ENCODE assay signal across 9 cellular contexts in the genomic region with DNA sequence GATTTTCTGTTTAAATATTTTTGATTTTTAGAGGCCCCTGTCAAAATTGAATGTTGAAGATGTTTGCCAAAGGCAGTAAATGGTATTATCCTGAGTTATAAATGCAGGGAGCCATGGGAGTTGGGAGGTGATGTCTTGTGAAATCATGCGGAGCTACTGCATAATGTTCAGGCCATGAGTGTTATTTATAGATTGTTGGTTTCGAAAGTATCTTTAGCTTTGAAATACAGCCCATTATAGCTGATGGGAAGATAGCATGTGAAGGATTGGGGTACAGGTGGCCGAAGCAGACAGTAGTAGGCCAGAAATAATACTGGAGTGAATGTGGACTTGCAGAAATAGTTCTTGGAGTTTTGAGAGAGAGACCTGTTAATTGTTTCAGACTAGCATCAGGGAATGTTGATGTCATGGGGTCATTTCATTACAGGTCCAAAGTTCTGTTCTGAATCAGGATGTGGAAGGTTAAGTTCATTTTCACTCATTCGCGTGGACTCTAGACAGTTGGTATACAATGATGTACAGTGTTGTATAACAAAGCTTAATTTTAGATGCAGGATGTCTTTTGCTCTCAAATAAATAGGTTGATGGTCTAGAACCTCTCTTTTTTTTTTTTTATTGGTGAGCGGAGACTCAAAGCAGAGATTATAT. TPM values are rescaled to one million over a fixed set of nuclear protein-coding genes. Genes with fewer than 3 reads are reported as not detected.
DNase-seq lines count a peak whose midpoint lies in the region; ATAC-seq and TF ChIP-seq lines count a peak whose summit lies in the region.
"Had no signal": no experiment of that assay in that cellular context is flagged by ENCODE, and none has a peak within 500 bp of the region (broad histone marks: within the 10 kb centered on the region; RNA-seq: fewer than 3 reads in every experiment).

No MANE protein-coding gene starts in this region.

- peaks cover 65% of the 10 kb centered on the region for H3K4me1 Mint-ChIP-seq in activated CD4-positive, alpha-beta T cell treated with anti-CD3 and anti-CD28 coated beads for 36 hours
- peaks cover 29% of the 10 kb centered on the region for H3K4me1 Mint-ChIP-seq in activated T-helper 17 cell treated with anti-CD3 and anti-CD28 coated beads, Interleukin-2, amount 50 U/mL, for 72 hours
- peaks cover 73% of the 10 kb centered on the region for H3K4me1 Mint-ChIP-seq in stimulated activated effector memory CD8-positive, alpha-beta T cell treated with anti-CD3 and anti-CD28 coated beads, Interleukin-12 subunit alpha, Interleukin-12 subunit beta, amount 100 ng/mL, for 72 hours

- peak overlapping the region; percentile 56 for H3K4me3 Mint-ChIP-seq in activated CD4-positive, alpha-beta T cell treated with anti-CD3 and anti-CD28 coated beads for 36 hours
- H3K4me3 Mint-ChIP-seq in activated T-helper 17 cell treated with anti-CD3 and anti-CD28 coated beads, Interleukin-2, amount 50 U/mL, for 72 hours: peak overlapping the region; percentile 83
- H3K4me3 Mint-ChIP-seq in stimulated activated effector memory CD8-positive, alpha-beta T cell treated with anti-CD3 and anti-CD28 coated beads, Interleukin-12 subunit alpha, Interleukin-12 subunit beta, amount 100 ng/mL, for 72 hours: peak overlapping the region; percentile 54

- intact Hi-C loops in activated CD4-positive, alpha-beta T cell treated with anti-CD3 and anti-CD28 coated beads for 36 hours (cut with DNase I, micrococcal nuclease): no loop called here
- intact Hi-C loops in ovary (cut with DNase I): loop anchor here in 1 of 4 donors (5.0 kb wide), 1 partner anchor 61 kb away; no protein-coding TSS in a partner anchor

- H3K4me1 ChIP-seq in ovary (ENCODE audit: insufficient read depth): peaks cover 13% of the 10 kb centered on the region

- no peak overlapping the region for H3K27ac ChIP-seq in ovary

- no peak overlapping the region for H3K4me3 ChIP-seq in ovary

- no peak for ATAC-seq in activated CD4-positive, alpha-beta T cell treated with anti-CD3 and anti-CD28 coated beads for 36 hours
- no peak for ATAC-seq in activated T-helper 17 cell treated with anti-CD3 and anti-CD28 coated beads, Interleukin-2, amount 50 U/mL, for 72 hours (replicated peaks)
- ATAC-seq in stimulated activated effector memory CD8-positive, alpha-beta T cell treated with anti-CD3 and anti-CD28 coated beads, Interleukin-12 subunit alpha, Interleukin-12 subunit beta, amount 100 ng/mL, for 72 hours: no peak
- ATAC-seq in GM21515 (IDR thresholded peaks at IDR 0.05; ENCODE audit: unreplicated experiment): no peak

- no peak for TF ChIP-seq EP300 in ovary (IDR thresholded peaks at IDR 0.05)

- no peak for DNase-seq in activated CD4-positive, alpha-beta T cell treated with anti-CD3 and anti-CD28 coated beads for 36 hours
- no peak for DNase-seq in activated CD4-positive, alpha-beta T cell treated with anti-CD3 and anti-CD28 coated beads for 4 hours
- DNase-seq in inferior parietal cortex (ENCODE audit: extremely low spot score) (peak; percentile 6), ovary (no peak)
- DNase-seq in stimulated activated effector memory CD8-positive, alpha-beta T cell treated with anti-CD3 and anti-CD28 coated beads, Interleukin-12 subunit alpha, Interleukin-12 subunit beta, amount 100 ng/mL, for 72 hours (ENCODE audit: low spot score in 2 of 2): no peak
- no peak for DNase-seq in stimulated activated CD4-positive, alpha-beta T cell treated with anti-CD3 and anti-CD28 coated beads, Interleukin-4, amount 100 ng/mL, for 24 hours
- DNase-seq: stimulated activated CD4-positive, alpha-beta T cell treated with anti-CD3 and anti-CD28 coated beads, Interleukin-12 subunit alpha, Interleukin-12 subunit beta, amount 100 ng/mL, for 4 hours had no signal

- peak overlapping the region; percentile 93 for H3K27ac Mint-ChIP-seq in activated CD4-positive, alpha-beta T cell treated with anti-CD3 and anti-CD28 coated beads for 36 hours
- H3K27ac Mint-ChIP-seq in activated T-helper 17 cell treated with anti-CD3 and anti-CD28 coated beads, Interleukin-2, amount 50 U/mL, for 72 hours: peak overlapping the region; percentile 90
- H3K27ac Mint-ChIP-seq in stimulated activated effector memory CD8-positive, alpha-beta T cell treated with anti-CD3 and anti-CD28 coated beads, Interleukin-12 subunit alpha, Interleukin-12 subunit beta, amount 100 ng/mL, for 72 hours: peak overlapping the region; percentile 83

- peaks cover 67% of the 10 kb centered on the region for H3K36me3 Mint-ChIP-seq in activated CD4-positive, alpha-beta T cell treated with anti-CD3 and anti-CD28 coated beads for 36 hours (ENCODE audit: low read depth)
- peaks cover 85% of the 10 kb centered on the region for H3K36me3 Mint-ChIP-seq in activated T-helper 17 cell treated with anti-CD3 and anti-CD28 coated beads, Interleukin-2, amount 50 U/mL, for 72 hours (ENCODE audit: low read depth)
- peaks cover 83% of the 10 kb centered on the region for H3K36me3 Mint-ChIP-seq in stimulated activated effector memory CD8-positive, alpha-beta T cell treated with anti-CD3 and anti-CD28 coated beads, Interleukin-12 subunit alpha, Interleukin-12 subunit beta, amount 100 ng/mL, for 72 hours

- 58 to 65% (median 60%) methylated on average over 6 of the region's 6 CpGs for WGBS in ovary, 3 donors

- no peaks in the 10 kb centered on the region for H3K9me3 ChIP-seq in ovary

- POLR2A ChIA-PET in activated CD4-positive, alpha-beta T cell treated with anti-CD3 and anti-CD28 coated beads for 36 hours (lab: Charles Lee): no interaction called here

- H3K27me3 ChIP-seq in ovary: no peaks in the 10 kb centered on the region

- TF ChIP-seq CTCF in ovary (IDR thresholded peaks at IDR 0.05): no peak

- H3K9me3 Mint-ChIP-seq in activated CD4-positive, alpha-beta T cell treated with anti-CD3 and anti-CD28 coated beads for 36 hours (ENCODE audit: low read depth): no peaks in the 10 kb centered on the region
- H3K9me3 Mint-ChIP-seq in activated T-helper 17 cell treated with anti-CD3 and anti-CD28 coated beads, Interleukin-2, amount 50 U/mL, for 72 hours: no peaks in the 10 kb centered on the region
- no peaks in the 10 kb centered on the region for H3K9me3 Mint-ChIP-seq in stimulated activated effector memory CD8-positive, alpha-beta T cell treated with anti-CD3 and anti-CD28 coated beads, Interleukin-12 subunit alpha, Interleukin-12 subunit beta, amount 100 ng/mL, for 72 hours

- H3K36me3 ChIP-seq in ovary: no peaks in the 10 kb centered on the region

- CTCF ChIA-PET in activated CD4-positive, alpha-beta T cell treated with anti-CD3 and anti-CD28 coated beads for 36 hours (lab: Charles Lee): interaction anchor here (0.6 to 3.3 kb wide), 11 partner anchors 15 to 204 kb away, joined by 3 to 44 read pairs (median 5); a partner anchor contains a TSS

- H3K27me3 Mint-ChIP-seq in activated CD4-positive, alpha-beta T cell treated with anti-CD3 and anti-CD28 coated beads for 36 hours: no peaks in the 10 kb centered on the region
- H3K27me3 Mint-ChIP-seq in activated T-helper 17 cell treated with anti-CD3 and anti-CD28 coated beads, Interleukin-2, amount 50 U/mL, for 72 hours: no peaks in the 10 kb centered on the region

- no peak for TF ChIP-seq POLR2A in ovary (IDR thresholded peaks at IDR 0.05)

RNA-seq across cellular contexts. Expression of a gene that starts 3.8 kb away (rescaled TPM):
- total RNA-seq in activated CD4-positive, alpha-beta T cell treated with anti-CD3 and anti-CD28 coated beads for 36 hours: 10 to 100 TPM; 33.8 to 37.7 TPM
- total RNA-seq in activated T-helper 17 cell treated with anti-CD3 and anti-CD28 coated beads, Interleukin-2, amount 50 U/mL, for 72 hours: 10 to 100 TPM; 33.5 to 37.9 TPM
- 100 to 1,000 TPM in 4 of 7 donors, 10 to 100 TPM in 3; 93.5 to 211 (median 106) TPM for total RNA-seq in ovary
- 100 to 1,000 TPM; 139 to 159 TPM for polyA plus RNA-seq in ovary

RNA-seq across cellular contexts. Expression of a gene that starts 19.8 kb away (rescaled TPM):
- total RNA-seq in activated CD4-positive, alpha-beta T cell treated with anti-CD3 and anti-CD28 coated beads for 36 hours: 10 to 100 TPM; 23.3 to 29.4 TPM
- 10 to 100 TPM; 12.6 to 21.0 TPM for total RNA-seq in activated T-helper 17 cell treated with anti-CD3 and anti-CD28 coated beads, Interleukin-2, amount 50 U/mL, for 72 hours
- 10 to 100 TPM in 5 of 7 donors, 1 to 10 TPM in 2; 6.4 to 39.6 (median 16.0) TPM for total RNA-seq in ovary
- 10 to 100 TPM in 1 of 2 donors, 1 to 10 TPM in 1; 8.2 to 22.5 TPM for polyA plus RNA-seq in ovary
